ENCODE assay signal across 17 cellular contexts in genomic region chrX:55924574-55924973, GRCh38.
"Had no signal": no experiment of that assay in that cellular context is flagged by ENCODE, and none has a peak within 500 bp of the region (broad histone marks: within the 10 kb centered on the region; RNA-seq: fewer than 3 reads in every experiment).

No MANE protein-coding gene starts in this region.

- H3K4me2 ChIP-seq: smooth muscle cell had no signal

- H3K27ac ChIP-seq: coronary artery, heart left ventricle, ovary had no signal

- H3K27me3 ChIP-seq: heart left ventricle, ovary had no signal

- H3K36me3 Mint-ChIP-seq: natural killer cell had no signal

- H3K4me1 ChIP-seq: heart left ventricle had no signal

- H3K27me3 Mint-ChIP-seq: progenitor cell of endocrine pancreas had no signal

- DNase-seq: effector CD4-positive, alpha-beta T cell; heart left ventricle; hippocampal formation; islet precursor cell; mammary epithelial cell; natural killer cell; nucleus accumbens; ovary; right cardiac atrium; stimulated activated CD4-positive, alpha-beta T cell treated with anti-CD3 and anti-CD28 coated beads, Interleukin-2, amount 100 ng/mL, for 48 hours; stimulated activated naive CD4-positive, alpha-beta T cell treated with Interleukin-2 at 50 U/mL for 16 hours; trophoblast cell had no signal

- H3K4me3 ChIP-seq: coronary artery, heart left ventricle, ovary, smooth muscle cell had no signal

- H3K27ac Mint-ChIP-seq: natural killer cell, progenitor cell of endocrine pancreas had no signal

- ATAC-seq: heart left ventricle, left lobe of liver, natural killer cell, right cardiac atrium had no signal

- H3K4me3 Mint-ChIP-seq: natural killer cell, neural crest cell had no signal

- H3K9me3 ChIP-seq: ovary had no signal

- H3K4me1 Mint-ChIP-seq: natural killer cell, neural crest cell had no signal

- H3K36me3 ChIP-seq: heart left ventricle, ovary had no signal
